ENCODE assay signal across 8 cellular contexts in the genomic region with DNA sequence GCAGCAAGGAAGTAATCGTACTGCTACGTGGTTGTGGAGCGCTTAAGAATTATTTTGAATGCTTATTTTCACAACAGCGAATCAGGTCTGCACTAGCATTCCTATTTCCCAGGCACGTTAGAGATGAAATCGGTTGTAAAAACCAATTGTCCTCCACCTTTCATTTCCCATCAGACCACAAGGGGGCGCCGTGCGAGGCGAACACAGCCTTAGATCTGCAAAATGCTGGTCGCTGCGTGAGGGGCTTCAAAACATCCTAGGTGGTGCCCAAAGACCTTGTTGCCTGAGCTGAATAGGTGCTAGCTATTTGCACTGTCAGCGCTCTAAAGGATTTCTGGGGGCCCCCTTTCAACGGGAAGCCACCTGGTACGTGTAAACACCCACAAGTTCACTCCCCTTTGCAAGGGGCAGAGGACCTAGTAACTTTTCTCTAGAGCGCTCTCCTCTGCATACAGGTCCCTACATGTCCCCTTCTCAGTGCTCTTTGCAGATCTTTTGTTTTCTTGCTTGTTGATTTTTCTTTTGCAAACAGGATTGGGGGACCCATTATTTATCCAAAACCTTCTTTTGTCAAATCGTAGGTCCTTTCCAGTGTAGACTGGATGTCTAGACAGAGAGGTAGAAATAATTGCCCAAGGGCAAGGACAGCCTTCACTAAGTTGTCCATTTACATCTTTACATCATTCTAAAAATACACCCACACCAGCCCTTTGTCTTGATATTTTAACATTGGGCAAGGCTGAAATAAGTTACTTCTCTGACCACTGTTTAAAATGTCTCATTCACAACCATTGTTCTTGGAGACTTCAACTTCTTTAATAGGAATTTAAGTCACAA. TPM values are rescaled to one million over a fixed set of nuclear protein-coding genes. Genes with fewer than 3 reads are reported as not detected.
DNase-seq lines count a peak whose midpoint lies in the region; ATAC-seq and TF ChIP-seq lines count a peak whose summit lies in the region.

No MANE protein-coding gene starts in this region.

- H3K4me1 Mint-ChIP-seq in HFFc6 (ENCODE audit: low read depth) = peaks cover 17% of the 10 kb centered on the region

- H3K27me3 ChIP-seq in uterus = no peaks in the 10 kb centered on the region

- ATAC-seq in GM21723 (IDR thresholded peaks at IDR 0.05; ENCODE audit: unreplicated experiment) = no peak

- no peaks in the 10 kb centered on the region for H3K4me1 ChIP-seq in uterus

- no peaks in the 10 kb centered on the region for H3K36me3 Mint-ChIP-seq in HFFc6 (ENCODE audit: low read depth)

- no peak overlapping the region for H3K27ac ChIP-seq in uterus

- H3K27me3 Mint-ChIP-seq in HFFc6 (ENCODE audit: insufficient read depth) = no peaks in the 10 kb centered on the region; the same call in 1 of the 2 replicates

- no peak overlapping the region for H3K4me3 Mint-ChIP-seq in HFFc6

- H3K4me3 ChIP-seq in uterus = no peak overlapping the region

- H3K27ac Mint-ChIP-seq in HFFc6 = no peak overlapping the region

- TF ChIP-seq CTCF in HFFc6 (IDR thresholded peaks at IDR 0.05) (peak; percentile 96), uterus (IDR thresholded peaks at IDR 0.05) (peak; percentile 68 to 74 (median 73))

- DNase-seq in COLO668 (lab: John Stamatoyannopoulos, UW; ENCODE audit: unreplicated experiment) (peak; percentile 55), HFFc6 (no peak), RPMI7951 (ENCODE audit: low read depth) (peak; percentile 48), glomerular visceral epithelial cell (ENCODE audit: extremely low spot score) (peak; percentile 54), posterior cingulate gyrus (peak in 8 of 10 donors; percentile 36 to 93 (median 72)), uterus (peak; percentile 64 to 66)
- DNase-seq in activated T-helper 9 cell treated with anti-CD3 and anti-CD28 coated beads, Interleukin-2, amount 50 U/mL, for 16 hours (ENCODE audit: low read depth) = peak; percentile 63

- H3K9me3 Mint-ChIP-seq in HFFc6 = no peaks in the 10 kb centered on the region

- no peak for TF ChIP-seq POLR2A in uterus (IDR thresholded peaks at IDR 0.05)

- no peaks in the 10 kb centered on the region for H3K9me3 ChIP-seq in uterus

- no peaks in the 10 kb centered on the region for H3K36me3 ChIP-seq in uterus

- intact Hi-C loops in posterior cingulate gyrus (cut with DNase I) (loop anchor here (5.0 to 10.0 kb wide), 2 partner anchors 60 to 322 kb away; a partner anchor contains a TSS), uterus (cut with DNase I; ENCODE audit: low total_unique reads) (loop anchor here (10.0 kb wide), 1 partner anchor 322 kb away; no protein-coding TSS in a partner anchor)

RNA-seq across cellular contexts. Expression of a gene that starts 59.7 kb away (rescaled TPM):
- total RNA-seq in HFFc6 (2021; fragmentation: NEBNext Ultra II Directional; extraction: Animal tissue kit (Norgen Biotek cat#: 25700)) = 10 to 100 TPM; 10.3 to 19.9 (median 12.6) TPM
- 8.1 and 11.5 TPM in 2 replicates for total RNA-seq in RPMI7951 (2014; rRNA removed; shearing (Covaris generic))
- total RNA-seq in uterus = 10 to 100 TPM; 36.2 to 99.1 (median 70.2) TPM
